ENCODE assay signal across 8 cellular contexts in genomic region chr18:61551586-61551985, GRCh38.
DNase-seq lines count a peak whose midpoint lies in the region; ATAC-seq and TF ChIP-seq lines count a peak whose summit lies in the region.

No MANE protein-coding gene starts in this region.

- peaks cover 37% of the 10 kb centered on the region for H3K27me3 ChIP-seq in Loucy (ENCODE audit: insufficient read depth, low read length, poor library complexity, severe bottlenecking)

- H3K36me3 ChIP-seq in Loucy (ENCODE audit: insufficient read depth, low read length): no peaks in the 10 kb centered on the region

- H3F3A ChIP-seq in Loucy (ENCODE audit: low read depth): no peaks in the 10 kb centered on the region

- peaks cover 10% of the 10 kb centered on the region for H3K4me1 ChIP-seq in Loucy (ENCODE audit: insufficient read depth, low read length, poor library complexity, severe bottlenecking)

- no peaks in the 10 kb centered on the region for H3K9me2 ChIP-seq in Loucy (replicated peaks; ENCODE audit: low read depth, low read length)

- no peaks in the 10 kb centered on the region for H3K79me2 ChIP-seq in Loucy (ENCODE audit: insufficient read depth, low read length)

- H3K27ac Mint-ChIP-seq in activated CD4-positive, alpha-beta T cell treated with anti-CD3 and anti-CD28 coated beads, Interleukin-2, amount 10 ng/mL, durations not matched to agents 24 days and 14 days: no peak overlapping the region
- H3K27ac Mint-ChIP-seq in activated CD4-positive, alpha-beta memory T cell treated with anti-CD3 and anti-CD28 coated beads, Interleukin-2, amount 10 ng/mL, durations not matched to agents 7 days and 5 days: no peak overlapping the region

- peak; percentile 72 for DNase-seq in activated CD4-positive, alpha-beta T cell treated with anti-CD3 and anti-CD28 coated beads, Interleukin-2, amount 10 ng/mL, durations not matched to agents 24 days and 14 days
- no peak for DNase-seq in activated CD4-positive, alpha-beta T cell treated with anti-CD3 and anti-CD28 coated beads, Interleukin-2, amount 50 U/mL, for 4 hours
- DNase-seq in RPMI8226 (peak; percentile 68), epithelial cell of esophagus (ENCODE audit: low read depth) (peak; percentile 87), mucosa of gallbladder (ENCODE audit: low spot score) (peak; percentile 68)
- DNase-seq in activated CD4-positive, alpha-beta memory T cell treated with anti-CD3 and anti-CD28 coated beads, Interleukin-2, amount 10 ng/mL, durations not matched to agents 7 days and 5 days: no peak

- H3K4me3 ChIP-seq in Loucy (ENCODE audit: low read length, poor library complexity, severe bottlenecking) (no peak overlapping the region), epithelial cell of esophagus (ENCODE audit: low read length) (no peak overlapping the region)

- H3K4me1 Mint-ChIP-seq in activated CD4-positive, alpha-beta T cell treated with anti-CD3 and anti-CD28 coated beads, Interleukin-2, amount 10 ng/mL, durations not matched to agents 24 days and 14 days: no peaks in the 10 kb centered on the region
- peaks cover 4% of the 10 kb centered on the region for H3K4me1 Mint-ChIP-seq in activated CD4-positive, alpha-beta memory T cell treated with anti-CD3 and anti-CD28 coated beads, Interleukin-2, amount 10 ng/mL, durations not matched to agents 7 days and 5 days

- TF ChIP-seq CTCF in Loucy (conservative IDR thresholded peaks at IDR 0.05; ENCODE audit: low read length) (peak; percentile 82), epithelial cell of esophagus (IDR thresholded peaks at IDR 0.05; ENCODE audit: insufficient read depth, low read depth, low read length, missing control alignments) (peak; percentile 97)

- no peak overlapping the region for H2AFZ ChIP-seq in Loucy (ENCODE audit: low read length)

- no peak overlapping the region for H3K9ac ChIP-seq in Loucy (ENCODE audit: low read depth, low read length, poor library complexity, severe bottlenecking)

- H3K9me3 Mint-ChIP-seq in activated CD4-positive, alpha-beta T cell treated with anti-CD3 and anti-CD28 coated beads, Interleukin-2, amount 10 ng/mL, durations not matched to agents 24 days and 14 days: no peaks in the 10 kb centered on the region
- H3K9me3 Mint-ChIP-seq in activated CD4-positive, alpha-beta memory T cell treated with anti-CD3 and anti-CD28 coated beads, Interleukin-2, amount 10 ng/mL, durations not matched to agents 7 days and 5 days: no peaks in the 10 kb centered on the region

- H4K20me1 ChIP-seq in Loucy (ENCODE audit: insufficient read depth, low read length, poor library complexity, severe bottlenecking): no peaks in the 10 kb centered on the region

- CTCF ChIA-PET in activated CD4-positive, alpha-beta memory T cell treated with anti-CD3 and anti-CD28 coated beads, Interleukin-2, amount 10 ng/mL, durations not matched to agents 7 days and 5 days (lab: Charles Lee): no interaction called here

- peaks cover 6% of the 10 kb centered on the region for H3K27me3 Mint-ChIP-seq in activated CD4-positive, alpha-beta T cell treated with anti-CD3 and anti-CD28 coated beads, Interleukin-2, amount 10 ng/mL, durations not matched to agents 24 days and 14 days
- peaks cover 6% of the 10 kb centered on the region for H3K27me3 Mint-ChIP-seq in activated CD4-positive, alpha-beta memory T cell treated with anti-CD3 and anti-CD28 coated beads, Interleukin-2, amount 10 ng/mL, durations not matched to agents 7 days and 5 days

- H3K4me2 ChIP-seq in Loucy (ENCODE audit: low read depth, low read length, poor library complexity, severe bottlenecking): no peak overlapping the region

- intact Hi-C loops in activated CD4-positive, alpha-beta T cell treated with anti-CD3 and anti-CD28 coated beads, Interleukin-2, amount 10 ng/mL, durations not matched to agents 24 days and 14 days (cut with micrococcal nuclease): loop anchor here (1.0 kb wide), 1 partner anchor 580 kb away; no protein-coding TSS in a partner anchor

- H3K36me3 Mint-ChIP-seq in activated CD4-positive, alpha-beta T cell treated with anti-CD3 and anti-CD28 coated beads, Interleukin-2, amount 10 ng/mL, durations not matched to agents 24 days and 14 days (ENCODE audit: low read depth): no peaks in the 10 kb centered on the region
- H3K36me3 Mint-ChIP-seq in activated CD4-positive, alpha-beta memory T cell treated with anti-CD3 and anti-CD28 coated beads, Interleukin-2, amount 10 ng/mL, durations not matched to agents 7 days and 5 days (ENCODE audit: low read depth): no peaks in the 10 kb centered on the region

- H3K9me3 ChIP-seq in Loucy (ENCODE audit: insufficient read depth, low read depth, low read length): no peaks in the 10 kb centered on the region

- no peak overlapping the region for H3K4me3 Mint-ChIP-seq in activated CD4-positive, alpha-beta T cell treated with anti-CD3 and anti-CD28 coated beads, Interleukin-2, amount 10 ng/mL, durations not matched to agents 24 days and 14 days
- H3K4me3 Mint-ChIP-seq in activated CD4-positive, alpha-beta memory T cell treated with anti-CD3 and anti-CD28 coated beads, Interleukin-2, amount 10 ng/mL, durations not matched to agents 7 days and 5 days: no peak overlapping the region

- POLR2A ChIA-PET in activated CD4-positive, alpha-beta memory T cell treated with anti-CD3 and anti-CD28 coated beads, Interleukin-2, amount 10 ng/mL, durations not matched to agents 7 days and 5 days (lab: Charles Lee): no interaction called here

- ATAC-seq in GM21786 (IDR thresholded peaks at IDR 0.05; ENCODE audit: unreplicated experiment): peak; percentile 68

Comparison
In these comparisons a context has a peak if more than half of its experiments do, and no peak if none do; other contexts are left out.
1. DNase-seq: peak in activated CD4-positive, alpha-beta T cell treated with anti-CD3 and anti-CD28 coated beads, Interleukin-2, amount 10 ng/mL, durations not matched to agents 24 days and 14 days (single experiment), RPMI8226 (single experiment), epithelial cell of esophagus (single experiment) and mucosa of gallbladder (single experiment); none in activated CD4-positive, alpha-beta T cell treated with anti-CD3 and anti-CD28 coated beads, Interleukin-2, amount 50 U/mL, for 4 hours (0 of 2) and activated CD4-positive, alpha-beta memory T cell treated with anti-CD3 and anti-CD28 coated beads, Interleukin-2, amount 10 ng/mL, durations not matched to agents 7 days and 5 days (single experiment).